8 cellular contexts compared by ENCODE assay signal in the genomic region with DNA sequence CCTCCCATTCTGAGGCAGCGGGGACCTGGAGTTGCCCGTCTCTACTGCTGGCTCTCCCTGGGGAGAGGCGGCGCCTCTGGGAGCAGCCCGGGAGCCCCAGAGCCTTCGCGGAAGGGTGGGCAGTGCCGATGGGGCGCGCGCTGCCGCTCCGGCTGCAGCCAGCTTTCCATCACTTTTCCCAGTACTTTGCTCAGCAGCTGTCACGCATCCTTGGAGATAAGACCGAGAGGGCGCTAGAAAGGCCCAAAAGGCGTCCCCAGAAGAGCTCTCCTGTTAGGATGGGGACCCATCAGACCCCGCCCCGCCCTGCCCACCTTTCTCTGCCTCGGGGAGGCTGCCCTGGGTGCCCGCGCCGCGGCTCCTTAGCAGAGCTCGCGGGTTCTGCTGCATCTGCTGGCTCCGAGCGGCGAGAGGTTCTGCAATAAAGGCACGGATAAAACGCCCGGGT. TPM values are rescaled to one million over a fixed set of nuclear protein-coding genes. Genes with fewer than 3 reads are reported as not detected.
DNase-seq lines count a peak whose midpoint lies in the region; ATAC-seq and TF ChIP-seq lines count a peak whose summit lies in the region.

No MANE protein-coding gene starts in this region.

- H3K27ac Mint-ChIP-seq in memory B cell: no peak overlapping the region

- no peak overlapping the region for H3K27ac ChIP-seq in AG04450 (ENCODE audit: low read depth, low read length)
- no peak overlapping the region for H3K27ac ChIP-seq in SJSA1
- peak overlapping the region; percentile 64 for H3K27ac ChIP-seq in temporal lobe (ENCODE audit: low read depth, low read length)

- no peaks in the 10 kb centered on the region; the same call in 1 of the 2 replicates for H3K9me3 ChIP-seq in AG04450 (ENCODE audit: control insufficient read depth, insufficient read depth, low read length)
- no peaks in the 10 kb centered on the region for H3K9me3 ChIP-seq in SJSA1 (replicated peaks)

- H3K36me3 Mint-ChIP-seq in memory B cell: no peaks in the 10 kb centered on the region

- no peaks in the 10 kb centered on the region for H3K36me3 ChIP-seq in SJSA1

- H3K27me3 ChIP-seq in AG04450 (ENCODE audit: control insufficient read depth, insufficient read depth, low read length) (peaks cover 17% of the 10 kb centered on the region), SJSA1 (replicated peaks) (peaks cover 35% of the 10 kb centered on the region)

- H3K4me3 ChIP-seq in AG04450 (ENCODE audit: low read depth, low read length): peak overlapping the region; percentile 58
- peak overlapping the region; percentile 36 for H3K4me3 ChIP-seq in SJSA1

- TF ChIP-seq CTCF in AG04450 (IDR thresholded peaks at IDR 0.05; ENCODE audit: low read depth, low read length): no peak

- peaks cover 5% of the 10 kb centered on the region for H3K4me1 Mint-ChIP-seq in memory B cell

- CTCF ChIA-PET in AG04450 (lab: Charles Lee): interaction anchor here (0.6 to 9.8 kb wide), 41 partner anchors 9 to 773 kb away, joined by 3 to 258 read pairs (median 5); no protein-coding TSS in a partner anchor

- H3K9me3 Mint-ChIP-seq in memory B cell: no peaks in the 10 kb centered on the region

- H3K4me1 ChIP-seq in SJSA1 (replicated peaks): peaks cover 9% of the 10 kb centered on the region

- H3K4me3 Mint-ChIP-seq in memory B cell: peak overlapping the region; percentile 71

- DNase-seq in AG04450 (ENCODE audit: low read depth, low spot score): no peak
- DNase-seq in SJSA1 (ENCODE audit: low read depth in 1 of 2, low spot score in 2 of 2): no peak
- peak; percentile 66 for DNase-seq in ecto neural progenitor cell (ENCODE audit: low spot score)
- no peak for DNase-seq in memory B cell (ENCODE audit: low spot score in 2 of 2)
- DNase-seq in NCI-H2029 treated with DMSO at 0.1 percent for 48 hours (lab: John Stamatoyannopoulos, UW): no peak
- DNase-seq in SIG-M5 (lab: John Stamatoyannopoulos, UW): no peak

- ATAC-seq in GM21528 (IDR thresholded peaks at IDR 0.05; ENCODE audit: low FRiP score, unreplicated experiment) (peak; percentile 9), memory B cell (ENCODE audit: low read depth) (peak; percentile 14)

- peaks cover 12% of the 10 kb centered on the region for H3K27me3 Mint-ChIP-seq in memory B cell

- POLR2A ChIA-PET in AG04450 (lab: Yijun Ruan, JAX): interaction anchor here (1.3 kb wide), 1 partner anchor 549 kb away, joined by 6 read pairs; no protein-coding TSS in a partner anchor

RNA-seq across cellular contexts. Expression of a gene that starts 0.5 kb away (rescaled TPM):
- polyA plus RNA-seq in AG04450 (2011; rRNA removed): 0.31 and 0.62 TPM in 2 replicates
- polyA minus RNA-seq in AG04450 (2011; rRNA and poly(A)+ RNA removed): 2.2 and 3.7 TPM in 2 replicates
- 0.58 and 2.7 TPM in 2 replicates for total RNA-seq in SJSA1 (2014; rRNA removed; shearing (Covaris generic))
- total RNA-seq in temporal lobe: 2.0 TPM
